ENCODE assay signal across 21 cellular contexts in the genomic region with DNA sequence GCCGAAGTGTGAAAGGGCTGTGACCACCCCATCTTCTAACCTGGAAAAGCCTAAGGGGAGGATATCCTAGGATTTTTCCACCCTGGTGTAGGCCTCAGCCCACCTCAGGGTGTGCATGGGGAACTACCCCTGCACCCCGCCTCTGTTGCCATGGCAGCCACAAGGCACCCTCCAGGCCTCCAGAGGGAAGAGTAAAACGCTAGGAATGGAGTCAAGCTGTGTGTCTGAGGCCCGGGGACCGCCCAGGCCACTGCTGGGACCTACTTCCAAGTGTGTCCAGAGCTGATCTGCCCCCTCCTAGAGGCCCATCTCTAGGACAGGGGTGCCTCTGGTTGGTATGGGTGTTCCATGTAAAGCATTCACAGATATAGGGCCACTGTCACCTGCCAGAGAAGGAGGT.
"Had no signal": no experiment of that assay in that cellular context is flagged by ENCODE, and none has a peak within 500 bp of the region (broad histone marks: within the 10 kb centered on the region; RNA-seq: fewer than 3 reads in every experiment).

No MANE protein-coding gene starts in this region.

- ATAC-seq: activated CD8-positive, alpha-beta T cell treated with anti-CD3 and anti-CD28 coated beads for 36 hours; gastroesophageal sphincter; heart right ventricle; left lung; natural killer cell; right cardiac atrium had no signal

- FAIRE-seq: islet of Langerhans had no signal

- H3K27ac Mint-ChIP-seq: activated CD8-positive, alpha-beta T cell treated with anti-CD3 and anti-CD28 coated beads for 36 hours; natural killer cell; progenitor cell of endocrine pancreas; stimulated activated naive CD8-positive, alpha-beta T cell treated with anti-CD3 and anti-CD28 coated beads, Interleukin-15, Interleukin-2, amounts not matched to agents 100 ng/mL and 50 ng/mL, for 24 hours had no signal

- H3K4me2 ChIP-seq: smooth muscle cell had no signal

- H3K27me3 ChIP-seq: brain microvascular endothelial cell, gastroesophageal sphincter, heart right ventricle, left lung, neutrophil, suprapubic skin had no signal

- H3K9me3 ChIP-seq: gastroesophageal sphincter, heart right ventricle, left lung, neutrophil, suprapubic skin had no signal

- H3K36me3 ChIP-seq: brain microvascular endothelial cell, gastroesophageal sphincter, heart right ventricle, left lung, suprapubic skin had no signal

- H3K27ac ChIP-seq: neutrophil, suprapubic skin had no signal

- H3K4me3 ChIP-seq: gastroesophageal sphincter, heart right ventricle, left lung, smooth muscle cell, suprapubic skin had no signal

- H3K9me3 Mint-ChIP-seq: activated CD8-positive, alpha-beta T cell treated with anti-CD3 and anti-CD28 coated beads for 36 hours; activated naive CD8-positive, alpha-beta T cell treated with anti-CD3 and anti-CD28 coated beads, Interleukin-2, amount 10 ng/mL, durations not matched to agents 7 days and 5 days; dendritic cell treated with granulocyte-macrophage colony-stimulating factor and Interleukin-4, amounts not matched to agents 40 ng/mL and 50 ng/mL, for 4 days; natural killer cell; stimulated activated naive CD8-positive, alpha-beta T cell treated with anti-CD3 and anti-CD28 coated beads, Interleukin-15, Interleukin-2, amounts not matched to agents 100 ng/mL and 50 ng/mL, for 24 hours had no signal

- DNase-seq: activated CD8-positive, alpha-beta memory T cell treated with anti-CD3 and anti-CD28 coated beads, Interleukin-2, amount 50 U/mL, for 4 hours; activated CD8-positive, alpha-beta T cell treated with anti-CD3 and anti-CD28 coated beads for 36 hours; activated naive CD4-positive, alpha-beta T cell; activated naive CD8-positive, alpha-beta T cell treated with anti-CD3 and anti-CD28 coated beads, Interleukin-2, amount 10 ng/mL, durations not matched to agents 7 days and 5 days; brain microvascular endothelial cell; effector memory CD4-positive, alpha-beta T cell; heart right ventricle; natural killer cell; right cardiac atrium; stimulated activated CD4-positive, alpha-beta T cell treated with anti-CD3 and anti-CD28 coated beads, Interleukin-4, amount 100 ng/mL, for 4 hours; stimulated activated CD8-positive, alpha-beta memory T cell treated with anti-CD3 and anti-CD28 coated beads, Interleukin-4, amount 100 ng/mL, for 48 hours; trophoblast cell had no signal

- H3K36me3 Mint-ChIP-seq: natural killer cell had no signal

- H3K4me3 Mint-ChIP-seq: activated CD8-positive, alpha-beta T cell treated with anti-CD3 and anti-CD28 coated beads for 36 hours; activated naive CD8-positive, alpha-beta T cell treated with anti-CD3 and anti-CD28 coated beads, Interleukin-2, amount 10 ng/mL, durations not matched to agents 7 days and 5 days; dendritic cell treated with granulocyte-macrophage colony-stimulating factor and Interleukin-4, amounts not matched to agents 40 ng/mL and 50 ng/mL, for 4 days; natural killer cell; stimulated activated naive CD8-positive, alpha-beta T cell treated with anti-CD3 and anti-CD28 coated beads, Interleukin-15, Interleukin-2, amounts not matched to agents 100 ng/mL and 50 ng/mL, for 24 hours had no signal

- H3K27me3 Mint-ChIP-seq: activated CD8-positive, alpha-beta T cell treated with anti-CD3 and anti-CD28 coated beads for 36 hours; activated naive CD8-positive, alpha-beta T cell treated with anti-CD3 and anti-CD28 coated beads, Interleukin-2, amount 10 ng/mL, durations not matched to agents 7 days and 5 days; dendritic cell treated with granulocyte-macrophage colony-stimulating factor and Interleukin-4, amounts not matched to agents 40 ng/mL and 50 ng/mL, for 4 days; progenitor cell of endocrine pancreas; stimulated activated naive CD8-positive, alpha-beta T cell treated with anti-CD3 and anti-CD28 coated beads, Interleukin-15, Interleukin-2, amounts not matched to agents 100 ng/mL and 50 ng/mL, for 24 hours had no signal
